Comparison of ENCODE assay signal across 29 cellular contexts in genomic region chrX:133653363-133653762, GRCh38.
"Had no signal": no experiment of that assay in that cellular context is flagged by ENCODE, and none has a peak within 500 bp of the region (broad histone marks: within the 10 kb centered on the region; RNA-seq: fewer than 3 reads in every experiment).

No MANE protein-coding gene starts in this region.

- H3K9me3 Mint-ChIP-seq: activated CD4-positive, alpha-beta T cell treated with anti-CD3 and anti-CD28 coated beads, Interleukin-2, amount 10 ng/mL, durations not matched to agents 7 days and 5 days; activated CD8-positive, alpha-beta T cell treated with anti-CD3 and anti-CD28 coated beads for 36 hours; activated naive CD8-positive, alpha-beta T cell treated with anti-CD3 and anti-CD28 coated beads, Interleukin-2, amount 50 U/mL, for 24 hours; dendritic cell treated with granulocyte-macrophage colony-stimulating factor and Interleukin-4, amounts not matched to agents 40 ng/mL and 50 ng/mL, for 4 days; naive thymus-derived CD4-positive, alpha-beta T cell; stimulated activated naive B cell treated with anti-CD40 and anti-IgM and Interleukin-4, amounts not matched to agents 10 μg/mL and 1 μg/mL and 100 μg/mL, for 72 hours; T-helper 2 cell treated with Interferon-gamma antibody and Interleukin-4, amounts not matched to agents 5 μg/mL and 100 μg/mL, for 36 hours had no signal

- H3K4me1 Mint-ChIP-seq: activated CD4-positive, alpha-beta T cell treated with anti-CD3 and anti-CD28 coated beads, Interleukin-2, amount 10 ng/mL, durations not matched to agents 7 days and 5 days; activated CD8-positive, alpha-beta memory T cell treated with anti-CD3 and anti-CD28 coated beads, Interleukin-2, amount 10 ng/mL, durations not matched to agents 7 days and 5 days; activated naive CD8-positive, alpha-beta T cell treated with anti-CD3 and anti-CD28 coated beads, Interleukin-2, amount 50 U/mL, for 24 hours; naive thymus-derived CD4-positive, alpha-beta T cell; stimulated activated naive B cell treated with anti-CD40 and anti-IgM and Interleukin-4, amounts not matched to agents 10 μg/mL and 1 μg/mL and 100 μg/mL, for 72 hours had no signal

- H3K4me3 ChIP-seq: gastrocnemius medialis, heart left ventricle, lower lobe of right lung, transverse colon, vagina had no signal

- DNase-seq: activated CD4-positive, alpha-beta T cell treated with anti-CD3 and anti-CD28 coated beads, Interleukin-2, amount 10 ng/mL, durations not matched to agents 7 days and 5 days; activated CD4-positive, CD25-positive, alpha-beta regulatory T cell treated with anti-CD3 and anti-CD28 coated beads, Interleukin-2, amount 50 U/mL, for 72 hours; activated CD8-positive, alpha-beta memory T cell treated with anti-CD3 and anti-CD28 coated beads, Interleukin-2, amount 10 ng/mL, durations not matched to agents 7 days and 5 days; activated CD8-positive, alpha-beta T cell treated with anti-CD3 and anti-CD28 coated beads for 36 hours; activated effector memory CD4-positive, alpha-beta T cell treated with anti-CD3 and anti-CD28 coated beads, Interleukin-2, amount 50 U/mL, for 16 hours; activated naive CD4-positive, alpha-beta T cell treated with anti-CD3 and anti-CD28 coated beads, Interleukin-2, amount 50 U/mL, for 16 hours; activated naive CD8-positive, alpha-beta T cell treated with anti-CD3 and anti-CD28 coated beads, Interleukin-2, amount 50 U/mL, for 24 hours; activated T-cell treated with anti-CD3 and anti-CD28 coated beads for 4 hours; aorta; brain microvascular endothelial cell; caudate nucleus; effector CD4-positive, alpha-beta T cell; gastrocnemius medialis; heart left ventricle; lower lobe of right lung; mesendoderm; naive thymus-derived CD4-positive, alpha-beta T cell; retina; stimulated activated CD4-positive, alpha-beta T cell treated with anti-CD3 and anti-CD28 coated beads, Interleukin-2, amount 100 ng/mL, for 48 hours; stimulated activated CD8-positive, alpha-beta memory T cell treated with anti-CD3 and anti-CD28 coated beads, Interleukin-4, amount 100 ng/mL, for 48 hours; stimulated activated naive B cell treated with anti-CD40 and anti-IgM and Interleukin-4, amounts not matched to agents 10 μg/mL and 1 μg/mL and 100 μg/mL, for 72 hours; transverse colon; WERI-Rb-1 had no signal

- FAIRE-seq: endometrium, islet of Langerhans had no signal

- H3K36me3 Mint-ChIP-seq: activated CD8-positive, alpha-beta memory T cell treated with anti-CD3 and anti-CD28 coated beads, Interleukin-2, amount 10 ng/mL, durations not matched to agents 7 days and 5 days; naive thymus-derived CD4-positive, alpha-beta T cell; stimulated activated naive B cell treated with anti-CD40 and anti-IgM and Interleukin-4, amounts not matched to agents 10 μg/mL and 1 μg/mL and 100 μg/mL, for 72 hours had no signal

- H3K36me3 ChIP-seq: brain microvascular endothelial cell, gastrocnemius medialis, heart left ventricle, lower lobe of right lung, transverse colon, vagina, WERI-Rb-1 had no signal

- H3K27ac Mint-ChIP-seq: activated CD4-positive, alpha-beta T cell treated with anti-CD3 and anti-CD28 coated beads, Interleukin-2, amount 10 ng/mL, durations not matched to agents 7 days and 5 days; activated CD8-positive, alpha-beta memory T cell treated with anti-CD3 and anti-CD28 coated beads, Interleukin-2, amount 10 ng/mL, durations not matched to agents 7 days and 5 days; activated CD8-positive, alpha-beta T cell treated with anti-CD3 and anti-CD28 coated beads for 36 hours; activated naive CD8-positive, alpha-beta T cell treated with anti-CD3 and anti-CD28 coated beads, Interleukin-2, amount 50 U/mL, for 24 hours; dendritic cell treated with granulocyte-macrophage colony-stimulating factor and Interleukin-4, amounts not matched to agents 40 ng/mL and 50 ng/mL, for 4 days; naive thymus-derived CD4-positive, alpha-beta T cell; stimulated activated naive B cell treated with anti-CD40 and anti-IgM and Interleukin-4, amounts not matched to agents 10 μg/mL and 1 μg/mL and 100 μg/mL, for 72 hours; T-helper 2 cell treated with Interferon-gamma antibody and Interleukin-4, amounts not matched to agents 5 μg/mL and 100 μg/mL, for 36 hours had no signal

- ATAC-seq: activated CD8-positive, alpha-beta memory T cell treated with anti-CD3 and anti-CD28 coated beads, Interleukin-2, amount 10 ng/mL, durations not matched to agents 7 days and 5 days; activated CD8-positive, alpha-beta T cell treated with anti-CD3 and anti-CD28 coated beads for 36 hours; activated naive CD8-positive, alpha-beta T cell treated with anti-CD3 and anti-CD28 coated beads, Interleukin-2, amount 50 U/mL, for 24 hours; gastrocnemius medialis; heart left ventricle; left lobe of liver; lower lobe of right lung; naive thymus-derived CD4-positive, alpha-beta T cell; stimulated activated naive B cell treated with anti-CD40 and anti-IgM and Interleukin-4, amounts not matched to agents 10 μg/mL and 1 μg/mL and 100 μg/mL, for 72 hours had no signal

- H3K4me1 ChIP-seq: gastrocnemius medialis, heart left ventricle, lower lobe of right lung, transverse colon, vagina had no signal

- H3K27ac ChIP-seq: brain microvascular endothelial cell, gastrocnemius medialis, heart left ventricle, lower lobe of right lung, transverse colon, vagina, WERI-Rb-1 had no signal

- H3K4me3 Mint-ChIP-seq: activated CD4-positive, alpha-beta T cell treated with anti-CD3 and anti-CD28 coated beads, Interleukin-2, amount 10 ng/mL, durations not matched to agents 7 days and 5 days; activated CD8-positive, alpha-beta memory T cell treated with anti-CD3 and anti-CD28 coated beads, Interleukin-2, amount 10 ng/mL, durations not matched to agents 7 days and 5 days; activated CD8-positive, alpha-beta T cell treated with anti-CD3 and anti-CD28 coated beads for 36 hours; activated naive CD8-positive, alpha-beta T cell treated with anti-CD3 and anti-CD28 coated beads, Interleukin-2, amount 50 U/mL, for 24 hours; dendritic cell treated with granulocyte-macrophage colony-stimulating factor and Interleukin-4, amounts not matched to agents 40 ng/mL and 50 ng/mL, for 4 days; naive thymus-derived CD4-positive, alpha-beta T cell; stimulated activated naive B cell treated with anti-CD40 and anti-IgM and Interleukin-4, amounts not matched to agents 10 μg/mL and 1 μg/mL and 100 μg/mL, for 72 hours; T-helper 2 cell treated with Interferon-gamma antibody and Interleukin-4, amounts not matched to agents 5 μg/mL and 100 μg/mL, for 36 hours had no signal

- H3K27me3 Mint-ChIP-seq: activated CD4-positive, alpha-beta T cell treated with anti-CD3 and anti-CD28 coated beads, Interleukin-2, amount 10 ng/mL, durations not matched to agents 7 days and 5 days; activated CD8-positive, alpha-beta memory T cell treated with anti-CD3 and anti-CD28 coated beads, Interleukin-2, amount 10 ng/mL, durations not matched to agents 7 days and 5 days; activated CD8-positive, alpha-beta T cell treated with anti-CD3 and anti-CD28 coated beads for 36 hours; activated naive CD8-positive, alpha-beta T cell treated with anti-CD3 and anti-CD28 coated beads, Interleukin-2, amount 50 U/mL, for 24 hours; dendritic cell treated with granulocyte-macrophage colony-stimulating factor and Interleukin-4, amounts not matched to agents 40 ng/mL and 50 ng/mL, for 4 days; naive thymus-derived CD4-positive, alpha-beta T cell had no signal

- H3K27me3 ChIP-seq: brain microvascular endothelial cell, gastrocnemius medialis, transverse colon, vagina had no signal

- H3K9me3 ChIP-seq: gastrocnemius medialis, heart left ventricle, lower lobe of right lung, transverse colon, vagina had no signal
